In genomic region chr7:1723254-1723653, GRCh38 we compare ENCODE assay signal across 1 cellular context.
TF ChIP-seq lines count a peak whose summit lies in the region.

No MANE protein-coding gene starts in this region.

TF ChIP-seq in H1, 55 proteins besides CTCF, POLR2A, EP300 and RAD21:
- no peak for TF ChIP-seq CHD1 (IDR thresholded peaks at IDR 0.05; ENCODE audit: low read depth, low read length)
- TF ChIP-seq KDM1A (IDR thresholded peaks at IDR 0.05; ENCODE audit: borderline replicate concordance, low read length): 0 out of 2 replicates have a peak, but pooled peaks have one; percentile 33
